ENCODE assay signal across 23 cellular contexts in genomic region chr7:68238204-68238805, GRCh38.
DNase-seq lines count a peak whose midpoint lies in the region; ATAC-seq and TF ChIP-seq lines count a peak whose summit lies in the region.
"Had no signal": no experiment of that assay in that cellular context is flagged by ENCODE, and none has a peak within 500 bp of the region (broad histone marks: within the 10 kb centered on the region; RNA-seq: fewer than 3 reads in every experiment).

No MANE protein-coding gene starts in this region.

- no peak overlapping the region for H2AK5ac ChIP-seq in H9 (ENCODE audit: insufficient read length, low read length)
- H2AK5ac ChIP-seq in mesendoderm (ENCODE audit: low read length) = no peak overlapping the region

- no peak overlapping the region for H2BK12ac ChIP-seq in H9 (ENCODE audit: insufficient read length, low read depth, low read length)

- H2AFZ ChIP-seq in H9 (ENCODE audit: low read length) = no peak overlapping the region

- H3K79me1 ChIP-seq in H9 (ENCODE audit: insufficient read depth, low read depth, low read length, poor library complexity, severe bottlenecking) (no peaks in the 10 kb centered on the region), mesendoderm (ENCODE audit: low read length) (no peaks in the 10 kb centered on the region)

- no CpG with 5 or more reads among the region's 4 CpGs for WGBS in H9 (ENCODE audit: extremely low coverage, insufficient read length, low lambda C conversion rate)
- no CpG with 5 or more reads among the region's 4 CpGs for WGBS in mesendoderm (ENCODE audit: extremely low coverage, insufficient coverage, low lambda C conversion rate)

- peaks cover 14 to 21% (median 14%) of the 10 kb centered on the region in 3 experiments for H3K36me3 Mint-ChIP-seq in H9 (ENCODE audit: insufficient read depth in 1 of 3, low read depth in 3 of 3)
- peaks cover 0 to 6% (median 0%) of the 10 kb centered on the region in 3 donors for H3K36me3 Mint-ChIP-seq in naive thymus-derived CD8-positive, alpha-beta T cell

- H3K9me3 ChIP-seq in H9 (ENCODE audit: control insufficient read depth, low read depth, low read length) (no peaks in the 10 kb centered on the region), NT2/D1 (ENCODE audit: insufficient read depth, low read length) (peaks cover 19% of the 10 kb centered on the region; the same call in 1 of the 2 replicates)
- H3K9me3 ChIP-seq: Caco-2 had no signal

- no peak overlapping the region for H3K4me3 Mint-ChIP-seq in H9
- no peak overlapping the region for H3K4me3 Mint-ChIP-seq in naive thymus-derived CD8-positive, alpha-beta T cell
- H3K4me3 Mint-ChIP-seq: CD4-positive, alpha-beta T cell had no signal

- H3K4me3 ChIP-seq in NT2/D1 (ENCODE audit: insufficient read length, low read depth) (no peak overlapping the region), mesendoderm (ENCODE audit: low read length) (no peak overlapping the region)
- H3K4me3 ChIP-seq: BLaER1, GM12878 had no signal

- DNase-seq in H9 (peak; percentile 72), NT2/D1 (ENCODE audit: low read depth, low spot score) (peak; percentile 58), foreskin keratinocyte (no peak), mesendoderm (peak; percentile 74), NCI-H748 (lab: John Stamatoyannopoulos, UW; ENCODE audit: unreplicated experiment) (no peak), NCI-H2171 treated with DMSO at 0.1 percent for 48 hours (lab: John Stamatoyannopoulos, UW) (no peak)
- DNase-seq in activated CD4-positive, alpha-beta T cell treated with anti-CD3 and anti-CD28 coated beads for 4 hours = no peak
- DNase-seq in naive thymus-derived CD8-positive, alpha-beta T cell = no peak
- DNase-seq: Caco-2; CD4-positive, alpha-beta T cell; DMS 273 treated with DMSO at 0.1 percent for 48 hours; DMS79 treated with DMSO at 0.1 percent for 48 hours; Kasumi-1; MM.1S; NCI-H1048; NCI-H1436; NCI-H1930; NCI-H345; NCI-H524; RPMI8226; SHP77 had no signal

- ATAC-seq in foreskin keratinocyte = peak; percentile 47
- ATAC-seq in naive thymus-derived CD8-positive, alpha-beta T cell = no peak
- ATAC-seq: GM12878 had no signal

- no peak overlapping the region for H3K14ac ChIP-seq in H9 (ENCODE audit: insufficient read depth, low read length)

- H3K9ac ChIP-seq in H9 (ENCODE audit: extremely low read depth, insufficient read length, low read length) (no peak overlapping the region), NT2/D1 (ENCODE audit: insufficient read length, low read depth) (no peak overlapping the region), mesendoderm (ENCODE audit: low read length) (no peak overlapping the region)
- H3K9ac ChIP-seq: BLaER1 had no signal

- no peak overlapping the region for H4K91ac ChIP-seq in H9 (ENCODE audit: insufficient read length, low read depth, low read length)

- POLR2A ChIA-PET in naive thymus-derived CD8-positive, alpha-beta T cell (lab: Charles Lee) = no interaction called here

- no peak overlapping the region for H3T11ph ChIP-seq in H9 (ENCODE audit: low read length)

- H3K4me1 Mint-ChIP-seq in H9 = peaks cover 19 to 28% of the 10 kb centered on the region in 2 experiments
- peaks cover 0 to 2% (median 0%) of the 10 kb centered on the region in 4 donors for H3K4me1 Mint-ChIP-seq in naive thymus-derived CD8-positive, alpha-beta T cell

- H3K4ac ChIP-seq in H9 (ENCODE audit: low read depth, low read length) (no peak overlapping the region), mesendoderm (ENCODE audit: low read depth, low read length) (no peak overlapping the region)

- peaks cover 21 to 36% of the 10 kb centered on the region in 2 experiments for H3K9me3 Mint-ChIP-seq in H9
- H3K9me3 Mint-ChIP-seq in naive thymus-derived CD8-positive, alpha-beta T cell = peaks cover 7 to 43% (median 23%) of the 10 kb centered on the region in 9 donors

- H3K27me3 Mint-ChIP-seq in H9 (ENCODE audit: low read depth) = peaks cover 16% of the 10 kb centered on the region
- H3K27me3 Mint-ChIP-seq in naive thymus-derived CD8-positive, alpha-beta T cell = no peaks in the 10 kb centered on the region
- H3K27me3 Mint-ChIP-seq: CD4-positive, alpha-beta T cell had no signal

- H4K5ac ChIP-seq in H9 (ENCODE audit: insufficient read length, low read depth, low read length) = no peak overlapping the region
- no peak overlapping the region for H4K5ac ChIP-seq in mesendoderm (ENCODE audit: low read length)

- no peak overlapping the region for H3K18ac ChIP-seq in H9 (ENCODE audit: insufficient read length, low read depth, low read length)
- no peak overlapping the region for H3K18ac ChIP-seq in mesendoderm (ENCODE audit: low read length)

- no peak overlapping the region for H2BK120ac ChIP-seq in H9 (ENCODE audit: low read depth, low read length, poor library complexity, severe bottlenecking)
- H2BK120ac ChIP-seq in mesendoderm (ENCODE audit: low read depth, low read length) = no peak overlapping the region

- H3K23me2 ChIP-seq in H9 (ENCODE audit: insufficient read length, low read depth, low read length, poor library complexity, severe bottlenecking) = no peaks in the 10 kb centered on the region

- H3K4me1 ChIP-seq in H9 (ENCODE audit: insufficient read depth, low read length) (no peaks in the 10 kb centered on the region), NT2/D1 (ENCODE audit: insufficient read depth, insufficient read length) (no peaks in the 10 kb centered on the region), foreskin keratinocyte (no peaks in the 10 kb centered on the region), mesendoderm (ENCODE audit: control insufficient read depth, low read depth, low read length) (no peaks in the 10 kb centered on the region)
- H3K4me1 ChIP-seq: Caco-2 had no signal

- H3K36me3 ChIP-seq in NT2/D1 (ENCODE audit: insufficient read depth, insufficient read length, low read length) = no peaks in the 10 kb centered on the region
- no peaks in the 10 kb centered on the region for H3K36me3 ChIP-seq in mesendoderm (ENCODE audit: control insufficient read depth, insufficient read depth, low read length)
- H3K36me3 ChIP-seq: BLaER1 had no signal

- H3K56ac ChIP-seq in H9 (ENCODE audit: insufficient read length, low read depth, low read length) = no peak overlapping the region
- H3K56ac ChIP-seq in mesendoderm (ENCODE audit: low read length) = no peak overlapping the region

- H4K20me1 ChIP-seq in H9 (ENCODE audit: control insufficient read depth, insufficient read depth, insufficient read length) = no peaks in the 10 kb centered on the region
- H4K20me1 ChIP-seq: BLaER1 had no signal

- H2BK15ac ChIP-seq in H9 (ENCODE audit: low read depth, low read length) = no peak overlapping the region
- H2BK15ac ChIP-seq in mesendoderm (replicated peaks; ENCODE audit: low read depth) = peak overlapping the region; percentile 2

- H3K27ac Mint-ChIP-seq in H9 = peak overlapping the region; percentile 35 to 91 (median 68)
- no peak overlapping the region for H3K27ac Mint-ChIP-seq in naive thymus-derived CD8-positive, alpha-beta T cell
- H3K27ac Mint-ChIP-seq: CD4-positive, alpha-beta T cell had no signal

- H3K27me3 ChIP-seq in H9 (ENCODE audit: insufficient read depth, low read length) (no peaks in the 10 kb centered on the region), NT2/D1 (ENCODE audit: insufficient read depth, insufficient read length) (no peaks in the 10 kb centered on the region), foreskin keratinocyte (no peaks in the 10 kb centered on the region), mesendoderm (ENCODE audit: insufficient read depth, low read length, poor library complexity) (no peaks in the 10 kb centered on the region)
- H3K27me3 ChIP-seq: BLaER1 had no signal

- no peak overlapping the region for H2BK5ac ChIP-seq in H9 (ENCODE audit: insufficient read length, low read length)
- H2BK5ac ChIP-seq in mesendoderm (ENCODE audit: low read length) = peak overlapping the region; percentile 59

- TF ChIP-seq CTCF in H9 (conservative IDR thresholded peaks at IDR 0.05) = no peak
- TF ChIP-seq CTCF in foreskin keratinocyte (conservative IDR thresholded peaks at IDR 0.05) = no peak

- no peak overlapping the region for H2BK20ac ChIP-seq in H9 (ENCODE audit: low read depth, low read length, poor library complexity, severe bottlenecking)

- H3K23ac ChIP-seq in H9 (ENCODE audit: insufficient read length, low read depth, low read length) (no peak overlapping the region), mesendoderm (ENCODE audit: low read length) (no peak overlapping the region)

- H3K4me2 ChIP-seq in H9 (ENCODE audit: insufficient read depth, insufficient read length, low read length) = no peak overlapping the region
- no peak overlapping the region for H3K4me2 ChIP-seq in mesendoderm (ENCODE audit: low read length)
- H3K4me2 ChIP-seq: BLaER1 had no signal

- H3K27ac ChIP-seq in H9 (ENCODE audit: insufficient read length, low read depth, low read length) = peak overlapping the region; percentile 73
- H3K27ac ChIP-seq in foreskin keratinocyte = no peak overlapping the region
- peak overlapping the region; percentile 54 for H3K27ac ChIP-seq in mesendoderm (ENCODE audit: low read depth, low read length)
- H3K27ac ChIP-seq: BLaER1 had no signal

- no peak overlapping the region for H4K8ac ChIP-seq in H9 (replicated peaks; ENCODE audit: insufficient read length, low read depth, low read length)
- H4K8ac ChIP-seq in mesendoderm (ENCODE audit: low read depth, low read length) = no peak overlapping the region

- H3K79me2 ChIP-seq in H9 (ENCODE audit: insufficient read depth, low read length) (no peaks in the 10 kb centered on the region), mesendoderm (ENCODE audit: control insufficient read depth, insufficient read depth, low read length) (no peaks in the 10 kb centered on the region)

Comparison
In these comparisons a context has a peak if more than half of its experiments do, and no peak if none do; other contexts are left out.
1. DNase-seq: peak in H9 (single experiment), NT2/D1 (single experiment) and mesendoderm (single experiment); none in foreskin keratinocyte (0 of 2), activated CD4-positive, alpha-beta T cell treated with anti-CD3 and anti-CD28 coated beads for 4 hours (0 of 2), NCI-H748 (single experiment), naive thymus-derived CD8-positive, alpha-beta T cell (0 of 10) and NCI-H2171 treated with DMSO at 0.1 percent for 48 hours (single experiment).
2. H3K27ac Mint-ChIP-seq: peak in H9 (3 of 3); none in naive thymus-derived CD8-positive, alpha-beta T cell (0 of 10).